ENCODE assay signal across 8 cellular contexts in genomic region chr6:29976588-29977424, GRCh38.
DNase-seq lines count a peak whose midpoint lies in the region; ATAC-seq and TF ChIP-seq lines count a peak whose summit lies in the region.

No MANE protein-coding gene starts in this region.

- peak overlapping the region; percentile 71 for H3K4me3 ChIP-seq in coronary artery

- TF ChIP-seq CTCF in coronary artery (IDR thresholded peaks at IDR 0.05), result peak; percentile 1

- DNase-seq in DMS79 treated with DMSO at 0.1 percent for 48 hours (lab: John Stamatoyannopoulos, UW) (peak; percentile 58), NCI-H2171 treated with DMSO at 0.1 percent for 48 hours (lab: John Stamatoyannopoulos, UW) (peak; percentile 72), coronary artery (ENCODE audit: low spot score) (peak; percentile 88), kidney tubule cell (ENCODE audit: low spot score) (peak; percentile 83)
- peak; percentile 65 for DNase-seq in activated CD4-positive, alpha-beta T cell treated with anti-CD3 and anti-CD28 coated beads for 48 hours
- DNase-seq in stimulated activated CD4-positive, alpha-beta T cell treated with anti-CD3 and anti-CD28 coated beads, Interleukin-15, amount 100 ng/mL, for 24 hours, result peak; percentile 71

- ATAC-seq in HG02642 (IDR thresholded peaks at IDR 0.05; ENCODE audit: poor library complexity, unreplicated experiment) (peak; percentile 83), HG03097 (IDR thresholded peaks at IDR 0.05; ENCODE audit: low FRiP score, unreplicated experiment) (no peak)

- peak overlapping the region; percentile 92 to 97 for H3K27ac ChIP-seq in coronary artery
